21 cellular contexts compared by ENCODE assay signal in genomic region chr4:57158762-57159161, GRCh38.
"Had no signal": no experiment of that assay in that cellular context is flagged by ENCODE, and none has a peak within 500 bp of the region (broad histone marks: within the 10 kb centered on the region; RNA-seq: fewer than 3 reads in every experiment).

No MANE protein-coding gene starts in this region.

- H3K36me3 Mint-ChIP-seq: naive thymus-derived CD4-positive, alpha-beta T cell; stimulated activated memory B cell treated with anti-CD40 and anti-IgM and Interleukin-4, amounts not matched to agents 10 μg/mL and 1 μg/mL and 100 μg/mL, for 72 hours had no signal

- H3K9me3 ChIP-seq: esophagus muscularis mucosa, testis, uterus had no signal

- H3K9me3 Mint-ChIP-seq: effector memory CD8-positive, alpha-beta T cell; naive thymus-derived CD4-positive, alpha-beta T cell; stimulated activated memory B cell treated with anti-CD40 and anti-IgM and Interleukin-4, amounts not matched to agents 10 μg/mL and 1 μg/mL and 100 μg/mL, for 72 hours; stimulated activated naive CD8-positive, alpha-beta T cell treated with anti-CD3 and anti-CD28 coated beads, Interleukin-15, Interleukin-2, amounts not matched to agents 100 ng/mL and 50 ng/mL, for 24 hours had no signal

- H3K36me3 ChIP-seq: esophagus muscularis mucosa, spleen, tibial nerve, uterus had no signal

- H3K4me1 ChIP-seq: parathyroid adenoma, testis, uterus had no signal

- H3K9ac ChIP-seq: parathyroid adenoma had no signal

- ATAC-seq: effector memory CD8-positive, alpha-beta T cell; left colon; naive thymus-derived CD4-positive, alpha-beta T cell; stimulated activated memory B cell treated with anti-CD40 and anti-IgM and Interleukin-4, amounts not matched to agents 10 μg/mL and 1 μg/mL and 100 μg/mL, for 72 hours had no signal

- H3K27ac ChIP-seq: coronary artery, epithelial cell of prostate, esophagus muscularis mucosa, hepatocyte, parathyroid adenoma, spleen, testis, tibial nerve, uterus had no signal

- H3K79me2 ChIP-seq: hepatocyte, parathyroid adenoma had no signal

- H3K27ac Mint-ChIP-seq: effector memory CD8-positive, alpha-beta T cell; naive thymus-derived CD4-positive, alpha-beta T cell; nephron progenitor cell; stimulated activated memory B cell treated with anti-CD40 and anti-IgM and Interleukin-4, amounts not matched to agents 10 μg/mL and 1 μg/mL and 100 μg/mL, for 72 hours; stimulated activated naive CD8-positive, alpha-beta T cell treated with anti-CD3 and anti-CD28 coated beads, Interleukin-15, Interleukin-2, amounts not matched to agents 100 ng/mL and 50 ng/mL, for 24 hours had no signal

- DNase-seq: effector memory CD8-positive, alpha-beta T cell; foreskin melanocyte; left colon; left ventricle myocardium superior; naive thymus-derived CD4-positive, alpha-beta T cell; nephron progenitor cell; spleen; stimulated activated CD4-positive, alpha-beta T cell treated with anti-CD3 and anti-CD28 coated beads, Interleukin-15, amount 100 ng/mL, for 24 hours; stimulated activated CD4-positive, alpha-beta T cell treated with anti-CD3 and anti-CD28 coated beads, Interleukin-1b, Interleukin-23, amount 100 ng/mL, for 48 hours; stimulated activated CD4-positive, alpha-beta T cell treated with anti-CD3 and anti-CD28 coated beads, Interleukin-4, amount 100 ng/mL, for 24 hours; testis; uterus had no signal

- H3K27me3 ChIP-seq: esophagus muscularis mucosa, testis, tibial nerve, uterus had no signal

- H3K4me3 ChIP-seq: coronary artery, esophagus muscularis mucosa, hepatocyte, lung, spleen, testis, tibial nerve, uterus had no signal

- H3K4me2 ChIP-seq: hepatocyte had no signal

- H3K4me3 Mint-ChIP-seq: effector memory CD8-positive, alpha-beta T cell; naive thymus-derived CD4-positive, alpha-beta T cell; nephron progenitor cell; stimulated activated memory B cell treated with anti-CD40 and anti-IgM and Interleukin-4, amounts not matched to agents 10 μg/mL and 1 μg/mL and 100 μg/mL, for 72 hours; stimulated activated naive CD8-positive, alpha-beta T cell treated with anti-CD3 and anti-CD28 coated beads, Interleukin-15, Interleukin-2, amounts not matched to agents 100 ng/mL and 50 ng/mL, for 24 hours had no signal

- H2AFZ ChIP-seq: hepatocyte, parathyroid adenoma had no signal
